In genomic region chr7:129215691-129216090, GRCh38 we compare ENCODE assay signal across 5 cellular contexts. TPM values are rescaled to one million over a fixed set of nuclear protein-coding genes. Genes with fewer than 3 reads are reported as not detected.
"Had no signal": no experiment of that assay in that cellular context is flagged by ENCODE, and none has a peak within 500 bp of the region (broad histone marks: within the 10 kb centered on the region; RNA-seq: fewer than 3 reads in every experiment).

No MANE protein-coding gene starts in this region.

RNA-seq across cellular contexts. Expression of gene SMO, which starts 27.3 kb away (rescaled TPM):
- total RNA-seq: activated CD4-positive, alpha-beta memory T cell treated with anti-CD3 and anti-CD28 coated beads, Interleukin-2, amount 10 ng/mL, durations not matched to agents 7 days and 5 days; activated CD4-positive, alpha-beta T cell treated with anti-CD3 and anti-CD28 coated beads, Interleukin-2, amount 10 ng/mL, durations not matched to agents 7 days and 5 days; activated CD8-positive, alpha-beta T cell treated with anti-CD3 and anti-CD28 coated beads, Interleukin-2, amount 10 ng/mL, durations not matched to agents 7 days and 5 days; T-helper 1 cell treated with Interleukin-12 subunit alpha and Interleukin-12 subunit beta and Interleukin-4 antibody, amounts not matched to agents 30 ng/mL and 1 ng/mL, for 36 hours; T-helper 17 cell had no signal
